ENCODE assay signal across 2 cellular contexts in genomic region chr2:96184188-96184587, GRCh38.
TF ChIP-seq lines count a peak whose summit lies in the region.

No MANE protein-coding gene starts in this region.

TF ChIP-seq in GM12878, 131 proteins besides CTCF, POLR2A, EP300 and RAD21:
- no peak for TF ChIP-seq SIN3A (IDR thresholded peaks at IDR 0.05; ENCODE audit: low read depth, low read length)
- TF ChIP-seq ZNF274 (IDR thresholded peaks at IDR 0.05; ENCODE audit: insufficient read depth, insufficient read length): no peak
- no peak for TF ChIP-seq MTA2 (IDR thresholded peaks at IDR 0.05; ENCODE audit: low read depth)
- 0 out of 2 replicates have a peak, but pooled peaks have one; percentile 27 for TF ChIP-seq POLR2AphosphoS2 (IDR thresholded peaks at IDR 0.05; ENCODE audit: low read depth, low read length)
- 0 out of 2 replicates have a peak, but pooled peaks have one; percentile 33 for TF ChIP-seq POLR2AphosphoS5 (IDR thresholded peaks at IDR 0.05; ENCODE audit: low read length)
- no peak for TF ChIP-seq STAT3 (IDR thresholded peaks at IDR 0.05; ENCODE audit: low read depth, low read length)
- TF ChIP-seq, protein P1, sequence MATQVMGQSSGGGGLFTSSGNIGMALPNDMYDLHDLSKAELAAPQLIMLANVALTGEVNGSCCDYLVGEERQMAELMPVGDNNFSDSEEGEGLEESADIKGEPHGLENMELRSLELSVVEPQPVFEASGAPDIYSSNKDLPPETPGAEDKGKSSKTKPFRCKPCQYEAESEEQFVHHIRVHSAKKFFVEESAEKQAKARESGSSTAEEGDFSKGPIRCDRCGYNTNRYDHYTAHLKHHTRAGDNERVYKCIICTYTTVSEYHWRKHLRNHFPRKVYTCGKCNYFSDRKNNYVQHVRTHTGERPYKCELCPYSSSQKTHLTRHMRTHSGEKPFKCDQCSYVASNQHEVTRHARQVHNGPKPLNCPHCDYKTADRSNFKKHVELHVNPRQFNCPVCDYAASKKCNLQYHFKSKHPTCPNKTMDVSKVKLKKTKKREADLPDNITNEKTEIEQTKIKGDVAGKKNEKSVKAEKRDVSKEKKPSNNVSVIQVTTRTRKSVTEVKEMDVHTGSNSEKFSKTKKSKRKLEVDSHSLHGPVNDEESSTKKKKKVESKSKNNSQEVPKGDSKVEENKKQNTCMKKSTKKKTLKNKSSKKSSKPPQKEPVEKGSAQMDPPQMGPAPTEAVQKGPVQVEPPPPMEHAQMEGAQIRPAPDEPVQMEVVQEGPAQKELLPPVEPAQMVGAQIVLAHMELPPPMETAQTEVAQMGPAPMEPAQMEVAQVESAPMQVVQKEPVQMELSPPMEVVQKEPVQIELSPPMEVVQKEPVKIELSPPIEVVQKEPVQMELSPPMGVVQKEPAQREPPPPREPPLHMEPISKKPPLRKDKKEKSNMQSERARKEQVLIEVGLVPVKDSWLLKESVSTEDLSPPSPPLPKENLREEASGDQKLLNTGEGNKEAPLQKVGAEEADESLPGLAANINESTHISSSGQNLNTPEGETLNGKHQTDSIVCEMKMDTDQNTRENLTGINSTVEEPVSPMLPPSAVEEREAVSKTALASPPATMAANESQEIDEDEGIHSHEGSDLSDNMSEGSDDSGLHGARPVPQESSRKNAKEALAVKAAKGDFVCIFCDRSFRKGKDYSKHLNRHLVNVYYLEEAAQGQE (IDR thresholded peaks at IDR 0.05; ENCODE audit: low read depth, low read length): no peak

TF ChIP-seq in HepG2, 621 proteins besides CTCF, POLR2A, EP300 and RAD21:
- TF ChIP-seq RBM22 (optimal IDR thresholded peaks at IDR 0.05; ENCODE audit: low read length) (peak; percentile 91), POLR2AphosphoS5 (IDR thresholded peaks at IDR 0.05; ENCODE audit: low read depth, low read length) (peak; percentile 40), AGO2 (optimal IDR thresholded peaks at IDR 0.05; ENCODE audit: low read depth, low read length) (peak; percentile 79), PAF1 (CRISPR knock-in tag; IDR thresholded peaks at IDR 0.05) (0 out of 2 replicates have a peak, but pooled peaks have one; percentile 50), THAP8 (CRISPR knock-in tag; IDR thresholded peaks at IDR 0.05; ENCODE audit: borderline replicate concordance) (no peak), ZBTB33 (CRISPR knock-in tag; IDR thresholded peaks at IDR 0.05) (peak; percentile 75), GLI4 (CRISPR knock-in tag; IDR thresholded peaks at IDR 0.05; ENCODE audit: borderline replicate concordance) (no peak)
